20 cellular contexts compared by ENCODE assay signal in genomic region chr11:2716376-2717095, GRCh38.
"Had no signal": no experiment of that assay in that cellular context is flagged by ENCODE, and none has a peak within 500 bp of the region (broad histone marks: within the 10 kb centered on the region; RNA-seq: fewer than 3 reads in every experiment).

No MANE protein-coding gene starts in this region.

- H3K4me1 Mint-ChIP-seq: naive B cell had no signal

- H3K27ac Mint-ChIP-seq: naive B cell had no signal

- DNase-seq: activated CD4-positive, alpha-beta T cell treated with anti-CD3 and anti-CD28 coated beads for 1 hour; activated CD8-positive, alpha-beta memory T cell treated with anti-CD3 and anti-CD28 coated beads for 24 hours; activated CD8-positive, alpha-beta memory T cell treated with anti-CD3 and anti-CD28 coated beads, Interleukin-2, amount 50 U/mL, for 48 hours; activated effector memory CD4-positive, alpha-beta T cell treated with Interleukin-2 at 50 U/mL for 16 hours; activated naive CD4-positive, alpha-beta T cell treated with anti-CD3 and anti-CD28 coated beads, Interleukin-2, amount 50 U/mL, for 16 hours; activated T-cell treated with anti-CD3 and anti-CD28 coated beads, Interleukin-2, amount 50 U/mL, for 48 hours; cerebellar nuclear complex; effector CD4-positive, alpha-beta T cell; naive B cell; ovary; stimulated activated CD4-positive, alpha-beta T cell treated with anti-CD3 and anti-CD28 coated beads, Interleukin-1b, Interleukin-23, amount 100 ng/mL, for 48 hours; stimulated activated CD8-positive, alpha-beta memory T cell treated with anti-CD3 and anti-CD28 coated beads, Interleukin-4, amount 100 ng/mL, for 48 hours; stimulated activated naive CD4-positive, alpha-beta T cell treated with Interleukin-2 at 50 U/mL for 16 hours; SW 1271; T-helper 2 cell; trophoblast cell; WERI-Rb-1 had no signal

- H3K4me3 ChIP-seq: ascending aorta, gastroesophageal sphincter, ovary, vagina had no signal

- H3K36me3 ChIP-seq: ascending aorta, gastroesophageal sphincter, ovary, vagina, WERI-Rb-1 had no signal

- H3K36me3 Mint-ChIP-seq: naive B cell had no signal

- H3K4me3 Mint-ChIP-seq: naive B cell had no signal

- ATAC-seq: gastroesophageal sphincter had no signal

- H3K4me1 ChIP-seq: ascending aorta had no signal

- H3K9me3 ChIP-seq: ascending aorta, gastroesophageal sphincter, ovary, vagina had no signal

- H3K9me3 Mint-ChIP-seq: naive B cell had no signal

- H3K27ac ChIP-seq: ascending aorta, gastroesophageal sphincter, ovary, vagina, WERI-Rb-1 had no signal

- H3K27me3 ChIP-seq: ascending aorta, gastroesophageal sphincter, ovary, vagina had no signal
